In genomic region chr18:1657888-1658287, GRCh38 we compare ENCODE assay signal across 22 cellular contexts.
"Had no signal": no experiment of that assay in that cellular context is flagged by ENCODE, and none has a peak within 500 bp of the region (broad histone marks: within the 10 kb centered on the region; RNA-seq: fewer than 3 reads in every experiment).

No MANE protein-coding gene starts in this region.

- H3K4me3 ChIP-seq: left ventricle myocardium inferior, mucosa of descending colon, ovary, right atrium auricular region, right lobe of liver, smooth muscle cell, tibial nerve had no signal

- DNase-seq: hypothalamus; immature natural killer cell; kidney; left colon; left ventricle myocardium inferior; midbrain; mucosa of descending colon; naive thymus-derived CD4-positive, alpha-beta T cell; ovary; right lobe of liver; stimulated activated CD4-positive, alpha-beta T cell treated with anti-CD3 and anti-CD28 coated beads, Interleukin-1b, Interleukin-23, amount 100 ng/mL, for 48 hours; stimulated activated CD4-positive, alpha-beta T cell treated with anti-CD3 and anti-CD28 coated beads, Interleukin-2, amount 100 ng/mL, for 48 hours; stimulated activated CD4-positive, alpha-beta T cell treated with anti-CD3 and anti-CD28 coated beads, Interleukin-4, amount 100 ng/mL, for 4 hours; stimulated activated CD8-positive, alpha-beta memory T cell treated with anti-CD3 and anti-CD28 coated beads, Interleukin-4, amount 100 ng/mL, for 48 hours; stimulated activated naive CD4-positive, alpha-beta T cell treated with Interleukin-2 at 50 U/mL for 16 hours; stimulated activated naive CD8-positive, alpha-beta T cell treated with anti-CD3 and anti-CD28 coated beads, Interleukin-15, amount 100 ng/mL, for 72 hours; substantia nigra had no signal

- H3K27me3 ChIP-seq: ovary, right atrium auricular region, right lobe of liver, tibial nerve had no signal

- H3K27ac ChIP-seq: left ventricle myocardium inferior, ovary, right atrium auricular region, right lobe of liver, tibial nerve had no signal

- H3K9me3 ChIP-seq: left ventricle myocardium inferior, ovary, right atrium auricular region, right lobe of liver, tibial nerve had no signal

- ATAC-seq: left colon; mucosa of descending colon; naive thymus-derived CD4-positive, alpha-beta T cell; natural killer cell treated with Interleukin-12 subunit alpha and Interleukin-12 subunit beta and Interleukin-15 and Interleukin-18, amount 100 ng/mL, for 72 hours; right lobe of liver; stimulated activated memory B cell treated with anti-CD40 and anti-IgM and Interleukin-4, amounts not matched to agents 10 μg/mL and 1 μg/mL and 100 μg/mL, for 72 hours; stimulated activated naive CD8-positive, alpha-beta T cell treated with anti-CD3 and anti-CD28 coated beads, Interleukin-15, amount 100 ng/mL, for 72 hours had no signal

- H3K36me3 ChIP-seq: left ventricle myocardium inferior, ovary, right atrium auricular region, right lobe of liver, tibial nerve had no signal

- H3K4me1 ChIP-seq: right atrium auricular region, right lobe of liver, tibial nerve had no signal
